In the genomic region with DNA sequence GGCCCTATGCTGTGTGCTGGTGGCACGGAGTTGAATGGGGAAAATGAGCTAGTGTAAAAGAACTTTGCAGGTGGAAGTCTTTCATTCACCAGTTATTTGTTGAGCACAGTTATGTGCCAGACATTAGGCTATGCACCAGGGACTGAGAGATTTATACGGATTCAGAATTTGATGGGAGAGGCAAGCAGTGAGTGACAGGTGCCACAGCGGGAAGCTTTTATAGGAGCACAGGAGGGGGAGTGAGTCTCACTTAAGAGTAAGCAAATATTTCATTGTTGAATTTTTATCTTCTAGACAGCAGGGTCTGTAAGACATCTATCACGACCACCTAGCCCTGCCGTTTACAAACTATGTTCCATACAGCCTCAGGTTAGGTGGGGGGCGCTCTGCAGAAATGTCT, we compare ENCODE assay signal across 25 cellular contexts.
"Had no signal": no experiment of that assay in that cellular context is flagged by ENCODE, and none has a peak within 500 bp of the region (broad histone marks: within the 10 kb centered on the region; RNA-seq: fewer than 3 reads in every experiment).

No MANE protein-coding gene starts in this region.

- H3K4me3 ChIP-seq: esophagus squamous epithelium, lung, ovary, psoas muscle, sigmoid colon, thoracic aorta, tibial nerve, upper lobe of left lung, uterus had no signal

- H3K36me3 ChIP-seq: esophagus squamous epithelium, ovary, sigmoid colon, thoracic aorta, tibial nerve, upper lobe of left lung, uterus had no signal

- FAIRE-seq: endometrium, keratinocyte had no signal

- DNase-seq: cortex of kidney; effector memory CD8-positive, alpha-beta T cell; erythroblast; esophagus squamous epithelium; foreskin melanocyte; glutamatergic neuron; mesenchymal stem cell; naive thymus-derived CD8-positive, alpha-beta T cell; nephron progenitor cell; occipital lobe; ovary; posterior cingulate gyrus; psoas muscle; right cardiac atrium; sigmoid colon; stimulated activated CD4-positive, alpha-beta T cell treated with anti-CD3 and anti-CD28 coated beads, Interleukin-2, amount 100 ng/mL, for 24 hours; stimulated activated CD4-positive, alpha-beta T cell treated with anti-CD3 and anti-CD28 coated beads, Interleukin-4, amount 100 ng/mL, for 24 hours; upper lobe of left lung; uterus had no signal

- H3K27ac ChIP-seq: esophagus squamous epithelium, ovary, psoas muscle, sigmoid colon, thoracic aorta, tibial nerve, upper lobe of left lung, uterus had no signal

- ATAC-seq: effector memory CD8-positive, alpha-beta T cell; psoas muscle; right cardiac atrium; stimulated activated effector memory CD8-positive, alpha-beta T cell treated with anti-CD3 and anti-CD28 coated beads, Interleukin-12 subunit alpha, Interleukin-12 subunit beta, amount 100 ng/mL, for 72 hours had no signal

- H3K9me3 ChIP-seq: esophagus squamous epithelium, ovary, psoas muscle, sigmoid colon, thoracic aorta, tibial nerve, uterus had no signal

- H3K4me1 ChIP-seq: esophagus squamous epithelium, psoas muscle, sigmoid colon, tibial nerve, upper lobe of left lung, uterus had no signal

- H3K27me3 ChIP-seq: esophagus squamous epithelium, ovary, sigmoid colon, tibial nerve, upper lobe of left lung, uterus had no signal
